Comparison of ENCODE assay signal across 17 cellular contexts in the genomic region with DNA sequence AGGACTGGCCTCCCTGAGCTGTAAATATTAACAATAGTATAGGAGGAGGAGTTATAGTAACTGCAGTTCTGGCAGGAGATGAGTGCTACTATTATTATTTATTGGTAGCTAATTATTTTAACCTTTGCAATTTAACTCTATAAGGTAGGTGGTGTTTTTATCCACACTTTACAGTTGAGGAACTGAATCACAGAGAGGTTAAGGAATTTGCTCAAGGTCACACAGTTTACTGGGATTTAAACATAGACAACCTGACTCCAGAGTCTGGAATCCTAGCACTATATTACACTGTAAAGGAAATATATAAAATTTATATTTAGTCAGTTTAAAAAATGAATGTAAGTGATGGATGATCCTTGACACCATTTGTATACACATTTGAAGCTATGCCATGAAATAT. TPM values are rescaled to one million over a fixed set of nuclear protein-coding genes. Genes with fewer than 3 reads are reported as not detected.
DNase-seq lines count a peak whose midpoint lies in the region; ATAC-seq, FAIRE-seq and TF ChIP-seq lines count a peak whose summit lies in the region.
"Had no signal": no experiment of that assay in that cellular context is flagged by ENCODE, and none has a peak within 500 bp of the region (broad histone marks: within the 10 kb centered on the region; RNA-seq: fewer than 3 reads in every experiment).

No MANE protein-coding gene starts in this region.

- H3K4me1 Mint-ChIP-seq in CD8-positive, alpha-beta T cell (ENCODE audit: low read depth): peaks cover 9% of the 10 kb centered on the region
- peaks cover 1% of the 10 kb centered on the region for H3K4me1 Mint-ChIP-seq in astrocyte (ENCODE audit: low read depth, unreplicated experiment)
- peaks cover 1 to 20% (median 11%) of the 10 kb centered on the region in 4 donors for H3K4me1 Mint-ChIP-seq in naive thymus-derived CD8-positive, alpha-beta T cell

- no peak overlapping the region for H3K4me2 ChIP-seq in astrocyte (ENCODE audit: low read length)

- H3K27me3 Mint-ChIP-seq in CD8-positive, alpha-beta T cell (ENCODE audit: low read depth): peaks cover 10% of the 10 kb centered on the region
- no peaks in the 10 kb centered on the region for H3K27me3 Mint-ChIP-seq in astrocyte (ENCODE audit: low read depth, unreplicated experiment)
- peaks cover 0 to 19% (median 6%) of the 10 kb centered on the region in 5 donors for H3K27me3 Mint-ChIP-seq in naive thymus-derived CD8-positive, alpha-beta T cell

- no peaks in the 10 kb centered on the region for H3K36me3 Mint-ChIP-seq in CD8-positive, alpha-beta T cell
- H3K36me3 Mint-ChIP-seq in astrocyte (ENCODE audit: low read depth, unreplicated experiment): no peaks in the 10 kb centered on the region
- H3K36me3 Mint-ChIP-seq in naive thymus-derived CD8-positive, alpha-beta T cell: no peaks in the 10 kb centered on the region

- no peak overlapping the region for H3K4me3 ChIP-seq in CD8-positive, alpha-beta T cell (ENCODE audit: low read depth, low read length)
- H3K4me3 ChIP-seq in HEK293 (ENCODE audit: low read depth, low read length) (no peak overlapping the region), astrocyte (ENCODE audit: insufficient read depth, low read depth, low read length) (no peak overlapping the region), brain microvascular endothelial cell (ENCODE audit: low read depth, low read length) (no peak overlapping the region)
- H3K4me3 ChIP-seq: suprapubic skin had no signal

- H3K9ac ChIP-seq in astrocyte (ENCODE audit: low read length): no peak overlapping the region

- TF ChIP-seq CTCF in CD8-positive, alpha-beta T cell (IDR thresholded peaks at IDR 0.05): no peak
- no peak for TF ChIP-seq CTCF in HEK293 (tag by site-specific recombination; IDR thresholded peaks at IDR 0.05)
- no peak for TF ChIP-seq CTCF in astrocyte (IDR thresholded peaks at IDR 0.05; ENCODE audit: insufficient read depth, low read depth, low read length)
- no peak for TF ChIP-seq CTCF in brain microvascular endothelial cell (IDR thresholded peaks at IDR 0.05; ENCODE audit: low read depth, low read length, missing control alignments)

- no peaks in the 10 kb centered on the region for H3K79me2 ChIP-seq in astrocyte (ENCODE audit: insufficient read depth, low read length)

- H3K27me3 ChIP-seq in CD8-positive, alpha-beta T cell (ENCODE audit: insufficient read depth, low read length): no peaks in the 10 kb centered on the region
- H3K27me3 ChIP-seq in astrocyte (ENCODE audit: insufficient read depth, low read length) (peaks cover 17% of the 10 kb centered on the region), brain microvascular endothelial cell (replicated peaks) (peaks cover 8% of the 10 kb centered on the region)
- H3K27me3 ChIP-seq: foreskin keratinocyte, suprapubic skin had no signal

- no peaks in the 10 kb centered on the region for H3K9me3 ChIP-seq in CD8-positive, alpha-beta T cell (ENCODE audit: low read length)
- H3K9me3 ChIP-seq in HEK293 (ENCODE audit: control insufficient read depth, insufficient read depth, low read depth, low read length) (no peaks in the 10 kb centered on the region), astrocyte (ENCODE audit: insufficient read depth, low read depth, low read length) (no peaks in the 10 kb centered on the region)
- H3K9me3 ChIP-seq: BE2C, suprapubic skin had no signal

- no peak overlapping the region for H3K27ac Mint-ChIP-seq in CD8-positive, alpha-beta T cell
- H3K27ac Mint-ChIP-seq in astrocyte (ENCODE audit: unreplicated experiment): no peak overlapping the region
- H3K27ac Mint-ChIP-seq in naive thymus-derived CD8-positive, alpha-beta T cell: no peak overlapping the region

- no peaks in the 10 kb centered on the region for H3K9me3 Mint-ChIP-seq in CD8-positive, alpha-beta T cell
- H3K9me3 Mint-ChIP-seq in astrocyte (ENCODE audit: unreplicated experiment): no peaks in the 10 kb centered on the region
- no peaks in the 10 kb centered on the region for H3K9me3 Mint-ChIP-seq in naive thymus-derived CD8-positive, alpha-beta T cell

- H3K27ac ChIP-seq in CD8-positive, alpha-beta T cell (ENCODE audit: low read depth, low read length): no peak overlapping the region
- H3K27ac ChIP-seq in HEK293 (ENCODE audit: extremely low read depth, low read depth, low read length) (no peak overlapping the region), astrocyte (ENCODE audit: low read depth, low read length) (no peak overlapping the region), brain microvascular endothelial cell (no peak overlapping the region)
- H3K27ac ChIP-seq: foreskin keratinocyte, suprapubic skin had no signal

- in situ Hi-C loops in brain microvascular endothelial cell (cut with HindIII; ENCODE audit: low pct_ligation_motif_present, low sequenced_read_pairs): no loop called here

- FAIRE-seq in astrocyte (lab: Jason Lieb, UNC): no peak
- FAIRE-seq: bronchial epithelial cell had no signal

- H3K36me3 ChIP-seq in CD8-positive, alpha-beta T cell (ENCODE audit: insufficient read depth, low read length): no peaks in the 10 kb centered on the region
- H3K36me3 ChIP-seq in HEK293 (ENCODE audit: control insufficient read depth in 2 of 2, insufficient read depth in 1 of 2, low read length in 2 of 2) (no peaks in the 10 kb centered on the region), astrocyte (ENCODE audit: insufficient read depth, low read length) (no peaks in the 10 kb centered on the region), brain microvascular endothelial cell (replicated peaks) (no peaks in the 10 kb centered on the region)
- H3K36me3 ChIP-seq: BE2C, suprapubic skin had no signal

- no peaks in the 10 kb centered on the region for H4K20me1 ChIP-seq in astrocyte (ENCODE audit: insufficient read depth, low read length)

- no peak for ATAC-seq in CD8-positive, alpha-beta T cell
- ATAC-seq in naive thymus-derived CD8-positive, alpha-beta T cell: no peak
- ATAC-seq: foreskin keratinocyte had no signal

- H3K4me1 ChIP-seq in CD8-positive, alpha-beta T cell (ENCODE audit: insufficient read depth, low read length): peaks cover 12% of the 10 kb centered on the region
- H3K4me1 ChIP-seq in HEK293 (ENCODE audit: control insufficient read depth, insufficient read depth, low read length) (no peaks in the 10 kb centered on the region), astrocyte (ENCODE audit: insufficient read depth, low read length) (peaks cover 7% of the 10 kb centered on the region)
- H3K4me1 ChIP-seq: BE2C had no signal

- DNase-seq in CD8-positive, alpha-beta T cell: no peak
- DNase-seq in astrocyte (ENCODE audit: low read depth) (no peak), brain microvascular endothelial cell (no peak), middle frontal gyrus (ENCODE audit: extremely low spot score, low spot score) (no peak)
- DNase-seq in naive thymus-derived CD8-positive, alpha-beta T cell: no peak
- DNase-seq in stimulated activated CD4-positive, alpha-beta T cell treated with anti-CD3 and anti-CD28 coated beads, Interleukin-4, amount 100 ng/mL, for 24 hours: no peak
- DNase-seq: activated CD4-positive, CD25-positive, alpha-beta regulatory T cell treated with anti-CD3 and anti-CD28 coated beads, Interleukin-2, amount 50 U/mL, for 72 hours; BE2C; foreskin keratinocyte; KG1; midbrain; NCI-H1417 treated with DMSO at 0.1 percent for 48 hours; NCI-H510A had no signal

- no peak overlapping the region for H2AFZ ChIP-seq in astrocyte (ENCODE audit: low read depth, low read length)

- POLR2A ChIA-PET in CD8-positive, alpha-beta T cell (lab: Charles Lee): interaction anchor here (1.5 kb wide), 1 partner anchor 57 kb away, joined by 4 read pairs; a partner anchor contains a TSS
- POLR2A ChIA-PET in HEK293 (lab: Yijun Ruan, JAX): interaction anchor here (0.6 kb wide), 1 partner anchor 242 kb away, joined by 3 read pairs; no protein-coding TSS in a partner anchor
- POLR2A ChIA-PET in naive thymus-derived CD8-positive, alpha-beta T cell (lab: Charles Lee): no interaction called here

- intact Hi-C loops in CD8-positive, alpha-beta T cell (cut with DNase I, micrococcal nuclease): loop anchor here in 1 of 2 experiments (5.0 kb wide), 2 partner anchors 55 to 120 kb away; a partner anchor contains a TSS

- CTCF ChIA-PET in CD8-positive, alpha-beta T cell (lab: Charles Lee): interaction anchor here (1.2 kb wide), 1 partner anchor 41 kb away, joined by 3 read pairs; no protein-coding TSS in a partner anchor
- CTCF ChIA-PET in HEK293 (lab: Yijun Ruan, JAX): interaction anchor here (0.6 to 2.0 kb wide), 3 partner anchors 8 to 363 kb away, joined by 3 to 8 read pairs (median 6); no protein-coding TSS in a partner anchor

- H3K4me3 Mint-ChIP-seq in CD8-positive, alpha-beta T cell: peak overlapping the region; percentile 35
- peak overlapping the region; percentile 90 for H3K4me3 Mint-ChIP-seq in astrocyte (ENCODE audit: unreplicated experiment)
- peak overlapping the region in 8 of 10 donors; percentile 9 to 89 (median 67) for H3K4me3 Mint-ChIP-seq in naive thymus-derived CD8-positive, alpha-beta T cell

TF ChIP-seq in HEK293, 187 proteins besides CTCF, POLR2A, EP300 and RAD21 (continues in another document):
- TF ChIP-seq ZNF777 (tag by site-specific recombination; IDR thresholded peaks at IDR 0.05; ENCODE audit: borderline replicate concordance) (no peak), ZNF23 (tag by site-specific recombination; IDR thresholded peaks at IDR 0.05; ENCODE audit: borderline replicate concordance) (no peak)
- TF ChIP-seq, protein P1, sequence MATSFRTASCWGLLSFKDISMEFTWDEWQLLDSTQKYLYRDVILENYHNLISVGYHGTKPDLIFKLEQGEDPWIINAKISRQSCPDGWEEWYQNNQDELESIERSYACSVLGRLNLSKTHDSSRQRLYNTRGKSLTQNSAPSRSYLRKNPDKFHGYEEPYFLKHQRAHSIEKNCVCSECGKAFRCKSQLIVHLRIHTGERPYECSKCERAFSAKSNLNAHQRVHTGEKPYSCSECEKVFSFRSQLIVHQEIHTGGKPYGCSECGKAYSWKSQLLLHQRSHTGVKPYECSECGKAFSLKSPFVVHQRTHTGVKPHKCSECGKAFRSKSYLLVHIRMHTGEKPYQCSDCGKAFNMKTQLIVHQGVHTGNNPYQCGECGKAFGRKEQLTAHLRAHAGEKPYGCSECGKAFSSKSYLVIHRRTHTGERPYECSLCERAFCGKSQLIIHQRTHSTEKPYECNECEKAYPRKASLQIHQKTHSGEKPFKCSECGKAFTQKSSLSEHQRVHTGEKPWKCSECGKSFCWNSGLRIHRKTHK (tag by site-specific recombination; IDR thresholded peaks at IDR 0.05): no peak

RNA-seq across cellular contexts. Expression of a gene that starts 2.1 kb away (rescaled TPM):
- not detected for total RNA-seq in CD8-positive, alpha-beta T cell
- total RNA-seq in astrocyte: 1.7 and 1.9 TPM in 2 replicates
- total RNA-seq in naive thymus-derived CD8-positive, alpha-beta T cell: not detected
- not detected for polyA plus RNA-seq in naive thymus-derived CD8-positive, alpha-beta T cell
- total RNA-seq: suprapubic skin had no signal

RNA-seq across cellular contexts. Expression of a gene that starts 44.4 kb away (rescaled TPM):
- total RNA-seq in CD8-positive, alpha-beta T cell: not detected
- total RNA-seq in astrocyte: 4.5 and 4.7 TPM in 2 replicates
- total RNA-seq in naive thymus-derived CD8-positive, alpha-beta T cell: not detected
- polyA plus RNA-seq in naive thymus-derived CD8-positive, alpha-beta T cell: not detected
- total RNA-seq: posterior vena cava had no signal

RNA-seq across cellular contexts. Expression of a gene that starts 57.2 kb away (rescaled TPM):
- total RNA-seq in CD8-positive, alpha-beta T cell: not detected
- 0.11 TPM in 1 of 2 replicates, not detected in the other for total RNA-seq in astrocyte
- not detected for total RNA-seq in naive thymus-derived CD8-positive, alpha-beta T cell
- not detected for polyA plus RNA-seq in naive thymus-derived CD8-positive, alpha-beta T cell
- total RNA-seq: bronchial epithelial cell, foreskin keratinocyte had no signal

Comparison
In these comparisons a context has a peak if more than half of its experiments do, and no peak if none do; other contexts are left out.
1. H3K4me3 Mint-ChIP-seq: peak in every context shown above with its lines; median percentile 90 in astrocyte; 67 in naive thymus-derived CD8-positive, alpha-beta T cell; 35 in CD8-positive, alpha-beta T cell.